Comparison of ENCODE assay signal across 22 cellular contexts in the genomic region with DNA sequence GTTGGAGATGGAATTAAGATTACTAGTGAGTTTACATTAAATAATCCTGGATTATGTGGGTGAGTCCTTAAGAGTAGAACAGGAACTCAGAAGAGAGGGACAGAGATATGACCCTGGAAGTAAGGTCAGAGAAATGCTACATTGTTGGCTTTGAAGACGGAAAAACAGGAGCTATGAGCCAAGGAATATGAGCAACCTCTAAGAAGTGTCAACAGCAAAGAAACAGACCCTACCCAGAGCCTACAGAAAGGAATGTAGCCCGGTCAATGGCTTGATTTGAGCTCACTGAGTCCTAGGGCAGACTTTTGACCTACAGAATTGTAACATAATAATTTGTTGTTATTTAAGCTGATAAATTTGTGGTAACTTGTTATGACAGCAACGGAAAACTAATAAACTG.
"Had no signal": no experiment of that assay in that cellular context is flagged by ENCODE, and none has a peak within 500 bp of the region (broad histone marks: within the 10 kb centered on the region; RNA-seq: fewer than 3 reads in every experiment).

No MANE protein-coding gene starts in this region.

- H3K9me3 ChIP-seq: esophagus squamous epithelium, ovary, psoas muscle, right lobe of liver, thyroid gland, vagina had no signal

- H3K27ac ChIP-seq: coronary artery, esophagus squamous epithelium, hepatocyte, ovary, psoas muscle, right lobe of liver, thyroid gland, vagina had no signal

- H3K27me3 Mint-ChIP-seq: memory B cell; stimulated activated naive CD8-positive, alpha-beta T cell treated with anti-CD3 and anti-CD28 coated beads, Interleukin-15, amount 100 ng/mL, for 72 hours had no signal

- H3K36me3 Mint-ChIP-seq: memory B cell, natural killer cell had no signal

- H3K4me1 Mint-ChIP-seq: memory B cell; natural killer cell; stimulated activated naive CD8-positive, alpha-beta T cell treated with anti-CD3 and anti-CD28 coated beads, Interleukin-15, amount 100 ng/mL, for 72 hours had no signal

- H3K27ac Mint-ChIP-seq: memory B cell; natural killer cell; stimulated activated naive CD8-positive, alpha-beta T cell treated with anti-CD3 and anti-CD28 coated beads, Interleukin-15, amount 100 ng/mL, for 72 hours had no signal

- H3K9me3 Mint-ChIP-seq: memory B cell had no signal

- H3K27me3 ChIP-seq: esophagus squamous epithelium, hepatocyte, ovary, right lobe of liver, thyroid gland, vagina had no signal

- H3K4me3 Mint-ChIP-seq: memory B cell; natural killer cell; stimulated activated naive CD8-positive, alpha-beta T cell treated with anti-CD3 and anti-CD28 coated beads, Interleukin-15, amount 100 ng/mL, for 72 hours had no signal

- DNase-seq: dermis blood vessel endothelial cell; effector memory CD4-positive, alpha-beta T cell; esophagus squamous epithelium; kidney; natural killer cell; occipital lobe; ovary; posterior cingulate gyrus; psoas muscle; right lobe of liver; small intestine; stimulated activated CD4-positive, alpha-beta T cell treated with anti-CD3 and anti-CD28 coated beads, Interleukin-15, amount 100 ng/mL, for 24 hours; stimulated activated CD4-positive, alpha-beta T cell treated with anti-CD3 and anti-CD28 coated beads, Interleukin-2, amount 100 ng/mL, for 48 hours; stimulated activated naive CD4-positive, alpha-beta T cell; stimulated activated naive CD8-positive, alpha-beta T cell treated with anti-CD3 and anti-CD28 coated beads, Interleukin-15, amount 100 ng/mL, for 72 hours; thyroid gland; trophoblast cell had no signal

- ATAC-seq: natural killer cell; psoas muscle; right lobe of liver; stimulated activated naive CD8-positive, alpha-beta T cell treated with anti-CD3 and anti-CD28 coated beads, Interleukin-15, amount 100 ng/mL, for 72 hours had no signal

- H3K4me3 ChIP-seq: coronary artery, esophagus squamous epithelium, hepatocyte, lung, ovary, psoas muscle, right lobe of liver, thyroid gland, vagina had no signal

- H3K36me3 ChIP-seq: esophagus squamous epithelium, ovary, right lobe of liver, thyroid gland, vagina had no signal

- H3K4me1 ChIP-seq: esophagus squamous epithelium, psoas muscle, vagina had no signal
